8 cellular contexts compared by ENCODE assay signal in genomic region chr2:96209011-96209728, GRCh38. TPM values are rescaled to one million over a fixed set of nuclear protein-coding genes. Genes with fewer than 3 reads are reported as not detected.
DNase-seq lines count a peak whose midpoint lies in the region; ATAC-seq, FAIRE-seq and TF ChIP-seq lines count a peak whose summit lies in the region.

No MANE protein-coding gene starts in this region.

- no peak overlapping the region for H3K14ac ChIP-seq in mesenchymal stem cell (ENCODE audit: low read length in 2 of 2)

- H3K4me3 ChIP-seq in left ventricle myocardium inferior (peak overlapping the region; percentile 85), GM12878 (peak overlapping the region; percentile 94), mesenchymal stem cell (ENCODE audit: insufficient read depth in 1 of 2, low read depth in 1 of 2, low read length in 2 of 2) (peak overlapping the region; percentile 89), urinary bladder (ENCODE audit: low read depth, low read length) (peak overlapping the region; percentile 94)

- peaks cover 55% of the 10 kb centered on the region for H3K4me1 ChIP-seq in left ventricle myocardium inferior
- H3K4me1 ChIP-seq in GM12878 (ENCODE audit: control insufficient read depth, insufficient read depth, low read length) = peaks cover 27% of the 10 kb centered on the region
- H3K4me1 ChIP-seq in mesenchymal stem cell (ENCODE audit: control insufficient read depth, insufficient read depth, low read depth, low read length) = peaks cover 10% of the 10 kb centered on the region
- H3K4me1 ChIP-seq in urinary bladder (ENCODE audit: insufficient read depth) = peaks cover 5% of the 10 kb centered on the region

- SMC1A ChIA-PET in GM12878 (lab: Charles Lee; ENCODE audit: uncharacterized antibody, unreplicated experiment) = interaction anchor here (1.7 to 3.5 kb wide), 6 partner anchors 14 to 35 kb away, joined by 5 to 21 read pairs (median 12); no protein-coding TSS in a partner anchor

- no peak for TF ChIP-seq RAD21 in GM12878 (IDR thresholded peaks at IDR 0.05; ENCODE audit: insufficient read depth, low read depth, low read length)

- H4K8ac ChIP-seq in mesenchymal stem cell (ENCODE audit: low read length) = peak overlapping the region; percentile 91

- H2AFZ ChIP-seq in GM12878 (ENCODE audit: control insufficient read depth, low read depth, low read length) (peak overlapping the region; percentile 26; the same call in 1 of the 2 replicates), mesenchymal stem cell (ENCODE audit: low read depth, low read length) (no peak overlapping the region)

- H3K9ac ChIP-seq in GM12878 (ENCODE audit: control insufficient read depth, insufficient read depth, low read length) = peak overlapping the region; percentile 76
- peak overlapping the region; percentile 93 for H3K9ac ChIP-seq in mesenchymal stem cell (ENCODE audit: low read length)

- ATAC-seq in GM12878 (no peak), HG03460 (IDR thresholded peaks at IDR 0.05; ENCODE audit: unreplicated experiment) (no peak), HG03571 (IDR thresholded peaks at IDR 0.05; ENCODE audit: unreplicated experiment) (no peak)

- WGBS in GM12878 (ENCODE audit: insufficient coverage, insufficient replicate concordance, low lambda C conversion rate, missing lambda C conversion rate) = 8% methylated on average over 21 of the region's 21 CpGs
- WGBS in mesenchymal stem cell = 8% methylated on average over 16 of the region's 21 CpGs
- 7% methylated on average over 21 of the region's 21 CpGs for WGBS in urinary bladder

- H3K4me2 ChIP-seq in GM12878 (ENCODE audit: control insufficient read depth, insufficient read depth) (peak overlapping the region; percentile 70), mesenchymal stem cell (ENCODE audit: low read length, poor library complexity, severe bottlenecking) (peak overlapping the region; percentile 75)

- H3K27ac ChIP-seq in left ventricle myocardium inferior (replicated peaks) (peak overlapping the region; percentile 99), GM12878 (ENCODE audit: control insufficient read depth, insufficient read depth) (peak overlapping the region; percentile 82), mesenchymal stem cell (ENCODE audit: low read length, poor library complexity, severe bottlenecking) (no peak overlapping the region), urinary bladder (ENCODE audit: low read depth) (no peak overlapping the region)

- peak overlapping the region in 1 of 2 experiments; percentile 37 for H3K4ac ChIP-seq in mesenchymal stem cell (ENCODE audit: low read depth in 1 of 2, low read length in 2 of 2)

- no peak for FAIRE-seq in GM12878 (lab: Jason Lieb, UNC)

- H3K23ac ChIP-seq in mesenchymal stem cell (ENCODE audit: low read length in 2 of 2) = no peak overlapping the region

- H2BK5ac ChIP-seq in mesenchymal stem cell (ENCODE audit: low read depth, low read length, poor library complexity, severe bottlenecking) = peak overlapping the region; percentile 70

- no peak for TF ChIP-seq CTCF in left ventricle myocardium inferior (IDR thresholded peaks at IDR 0.05; ENCODE audit: borderline replicate concordance)
- TF ChIP-seq CTCF in GM12878 (IDR thresholded peaks at IDR 0.05 in 2 of 3, conservative IDR thresholded peaks at IDR 0.05 in 1 of 3; ENCODE audit: control insufficient read depth in 2 of 3, extremely low read depth in 1 of 3, insufficient read depth in 1 of 3, low read depth in 3 of 3, low read length in 3 of 3) = no peak

- peaks cover 58% of the 10 kb centered on the region for H3K79me2 ChIP-seq in GM12878 (ENCODE audit: control insufficient read depth, insufficient read depth, low read length)

- H4K91ac ChIP-seq in mesenchymal stem cell (ENCODE audit: low read length) = no peak overlapping the region

- in situ Hi-C loops in GM12878 (cut with MboI) = no loop called here

- TF ChIP-seq POLR2A in GM12878 (IDR thresholded peaks at IDR 0.05; ENCODE audit: low read depth, low read length) = no peak

- intact Hi-C loops in left ventricle myocardium inferior (cut with micrococcal nuclease) = no loop called here
- intact Hi-C loops in cardiac septum (cut with DNase I) = loop anchor here (2.0 kb wide), 1 partner anchor 64 kb away; the partner anchor contains the start of gene DUSP2
- intact Hi-C loops in GM12878 (cut with micrococcal nuclease; ENCODE audit: unreplicated experiment) = loop anchor here (2.0 to 5.0 kb wide), 3 partner anchors 64 to 128 kb away; partner anchors contain the start of genes DUSP2 and NCAPH

- no peaks in the 10 kb centered on the region for H3K36me3 ChIP-seq in left ventricle myocardium inferior
- H3K36me3 ChIP-seq in GM12878 (ENCODE audit: control insufficient read depth in 2 of 2, insufficient read depth in 2 of 2, low read length in 1 of 2) = peaks cover 0 to 3% of the 10 kb centered on the region in 2 experiments; a peak in 1 of 4 replicates
- H3K36me3 ChIP-seq in mesenchymal stem cell (ENCODE audit: control insufficient read depth in 1 of 2, insufficient read depth in 2 of 2, low read depth in 1 of 2, low read length in 2 of 2) = peaks cover 0 to 7% of the 10 kb centered on the region in 2 experiments
- no peaks in the 10 kb centered on the region for H3K36me3 ChIP-seq in urinary bladder (ENCODE audit: insufficient read depth)

- H2BK120ac ChIP-seq in mesenchymal stem cell (ENCODE audit: low read depth, low read length) = no peak overlapping the region

- CTCF ChIA-PET in GM12878 (lab: Yijun Ruan, JAX) = interaction anchor here (0.7 to 4.2 kb wide), 14 partner anchors 10 to 216 kb away, joined by 3 to 26 read pairs (median 4); no protein-coding TSS in a partner anchor

- peak overlapping the region; percentile 10 for H2AK5ac ChIP-seq in mesenchymal stem cell (ENCODE audit: low read length, severe bottlenecking)

- TF ChIP-seq EP300 in GM12878 (IDR thresholded peaks at IDR 0.05; ENCODE audit: borderline replicate concordance in 1 of 2, control insufficient read depth in 1 of 2, low read depth in 2 of 2, low read length in 2 of 2) = no peak

- no peak overlapping the region for H2BK12ac ChIP-seq in mesenchymal stem cell (ENCODE audit: low read length in 2 of 2)

- H3K9me3 ChIP-seq in left ventricle myocardium inferior (replicated peaks) = no peaks in the 10 kb centered on the region
- H3K9me3 ChIP-seq in GM12878 (replicated peaks; ENCODE audit: control insufficient read depth, insufficient read depth, low read length) = no peaks in the 10 kb centered on the region
- no peaks in the 10 kb centered on the region for H3K9me3 ChIP-seq in mesenchymal stem cell (ENCODE audit: control insufficient read depth, low read length)

- peak overlapping the region in 1 of 2 experiments; percentile 75 for H3K18ac ChIP-seq in mesenchymal stem cell (ENCODE audit: low read depth in 1 of 2, low read length in 2 of 2)

- TSS peak; percentile 71 for BruUV-seq in GM12878 (replicated peaks; lab: Mats Ljungman, UMichigan)

- H4K20me1 ChIP-seq in GM12878 (ENCODE audit: control insufficient read depth, insufficient read depth) = peaks cover 9% of the 10 kb centered on the region

- POLR2A ChIA-PET in GM12878 (lab: Charles Lee) = interaction anchor here (0.6 to 3.8 kb wide), 17 partner anchors 8 to 69 kb away, joined by 3 to 66 read pairs (median 6); partner anchors contain the start of gene DUSP2

- RAD21 ChIA-PET in GM12878 (lab: Charles Lee; ENCODE audit: unreplicated experiment) = interaction anchor here (0.5 to 4.0 kb wide), 10 partner anchors 18 to 112 kb away, joined by 3 to 31 read pairs (median 6); no protein-coding TSS in a partner anchor

- no peak overlapping the region for H2BK15ac ChIP-seq in mesenchymal stem cell (ENCODE audit: low read depth, poor library complexity, severe bottlenecking)

- DNase-seq in left ventricle myocardium inferior = no peak
- DNase-seq in cardiac septum (ENCODE audit: low spot score) = no peak
- no peak for DNase-seq in GM12878 (ENCODE audit: low read depth, low spot score)
- no peak for DNase-seq in mesenchymal stem cell
- no peak for DNase-seq in NCI-H128 (lab: John Stamatoyannopoulos, UW; ENCODE audit: unreplicated experiment)

- H3K27me3 ChIP-seq in left ventricle myocardium inferior (ENCODE audit: low read depth) (no peaks in the 10 kb centered on the region), GM12878 (replicated peaks in 1 of 2; ENCODE audit: control insufficient read depth in 2 of 2, insufficient read depth in 2 of 2, low read length in 1 of 2) (no peaks in the 10 kb centered on the region), mesenchymal stem cell (ENCODE audit: control insufficient read depth in 1 of 2, insufficient read depth in 1 of 2, low read length in 2 of 2) (no peaks in the 10 kb centered on the region)

- peaks cover 28% of the 10 kb centered on the region for H3K79me1 ChIP-seq in mesenchymal stem cell (replicated peaks; ENCODE audit: low read length, poor library complexity, severe bottlenecking)

RNA-seq across cellular contexts. Expression of gene STARD7, which starts 0.5 kb away (rescaled TPM):
- total RNA-seq in left ventricle myocardium inferior = 174 TPM
- total RNA-seq in cardiac septum = 142 TPM
- 140 and 161 TPM in 2 replicates for total RNA-seq in GM12878 (2013; cell fraction: nucleolus; rRNA removed)
- 215 and 229 TPM in 2 replicates for total RNA-seq in GM12878 (2014; rRNA removed)
- 148 and 153 TPM in 2 replicates for total RNA-seq in GM12878 (2014; rRNA removed; fragmentation: Illumina TruSeq; extraction: Trizol)
- 194 and 200 TPM in 2 replicates for total RNA-seq in GM12878 (2021)
- polyA plus RNA-seq in GM12878 (2011; ENCODE audit: low read depth) = 84.4 TPM
- 139 and 142 TPM in 2 replicates for polyA plus RNA-seq in GM12878 (2011; rRNA removed)
- 75.3 and 92.3 TPM in 2 replicates for polyA plus RNA-seq in GM12878 (2011; cell fraction: cytosol; rRNA removed)
- polyA plus RNA-seq in GM12878 (2011; cell fraction: nucleus; rRNA removed) = 89.9 and 96.0 TPM in 2 replicates
- 81.5 and 83.0 TPM in 2 replicates for polyA plus RNA-seq in GM12878 (2012)
- 154 and 182 TPM in 2 replicates for polyA plus RNA-seq in GM12878 (2014; fragmentation: Illumina TruSeq; extraction: Trizol)
- 100 to 1,000 TPM in 1 of 2 experiments, 10 to 100 TPM in 1; 85.4 to 114 TPM for polyA plus RNA-seq in GM12878 (2014; fragmentation: Nextera tagmentation; extraction: Ambion mirVana)
- polyA plus RNA-seq in GM12878 (2014; rRNA removed) = 120 and 123 TPM in 2 replicates
- polyA plus RNA-seq in GM12878 (2016; fragmentation: Nextera tagmentation; extraction: Ambion mirVana) = 100 to 1,000 TPM; 225 to 237 TPM
- 88.6 and 126 TPM in 2 replicates for polyA minus RNA-seq in GM12878 (2011; rRNA and poly(A)+ RNA removed)
- polyA minus RNA-seq in GM12878 (2011; cell fraction: cytosol; rRNA and poly(A)+ RNA removed) = 52.3 and 75.1 TPM in 2 replicates
- 65.0 and 122 TPM in 2 replicates for polyA minus RNA-seq in GM12878 (2011; cell fraction: nucleus; rRNA and poly(A)+ RNA removed)
- polyA plus RNA-seq in mesenchymal stem cell (2013, experiment 1 of 2) = 43.7 TPM
- polyA plus RNA-seq in mesenchymal stem cell (2013, experiment 2 of 2) = 44.3 TPM
- total RNA-seq in urinary bladder = 80.7 TPM
- 49.4 TPM for polyA plus RNA-seq in urinary bladder

RNA-seq across cellular contexts. Expression of gene TMEM127, which starts 56.6 kb away (rescaled TPM):
- 85.7 TPM for total RNA-seq in left ventricle myocardium inferior
- 92.7 TPM for total RNA-seq in cardiac septum
- total RNA-seq in GM12878 (2013; cell fraction: nucleolus; rRNA removed) = 22.9 and 23.0 TPM in 2 replicates
- total RNA-seq in GM12878 (2014; rRNA removed) = 11.2 and 15.3 TPM in 2 replicates
- 8.2 and 8.9 TPM in 2 replicates for total RNA-seq in GM12878 (2014; rRNA removed; fragmentation: Illumina TruSeq; extraction: Trizol)
- 25.6 and 27.2 TPM in 2 replicates for total RNA-seq in GM12878 (2021)
- polyA plus RNA-seq in GM12878 (2011; ENCODE audit: low read depth) = 6.9 TPM
- 11.6 and 24.9 TPM in 2 replicates for polyA plus RNA-seq in GM12878 (2011; rRNA removed)
- polyA plus RNA-seq in GM12878 (2011; cell fraction: cytosol; rRNA removed) = 23.0 and 24.2 TPM in 2 replicates
- 19.2 and 23.7 TPM in 2 replicates for polyA plus RNA-seq in GM12878 (2011; cell fraction: nucleus; rRNA removed)
- polyA plus RNA-seq in GM12878 (2012) = 15.0 and 15.6 TPM in 2 replicates
- polyA plus RNA-seq in GM12878 (2014; fragmentation: Illumina TruSeq; extraction: Trizol) = 10.5 and 19.9 TPM in 2 replicates
- 1 to 10 TPM; 2.6 to 3.0 TPM for polyA plus RNA-seq in GM12878 (2014; fragmentation: Nextera tagmentation; extraction: Ambion mirVana)
- 18.4 and 22.3 TPM in 2 replicates for polyA plus RNA-seq in GM12878 (2014; rRNA removed)
- polyA plus RNA-seq in GM12878 (2016; fragmentation: Nextera tagmentation; extraction: Ambion mirVana) = 10 to 100 TPM; 17.0 to 18.4 TPM
- polyA minus RNA-seq in GM12878 (2011; rRNA and poly(A)+ RNA removed) = 32.5 and 35.8 TPM in 2 replicates
- polyA minus RNA-seq in GM12878 (2011; cell fraction: cytosol; rRNA and poly(A)+ RNA removed) = 7.8 and 11.4 TPM in 2 replicates
- 8.0 and 13.6 TPM in 2 replicates for polyA minus RNA-seq in GM12878 (2011; cell fraction: nucleus; rRNA and poly(A)+ RNA removed)
- polyA plus RNA-seq in mesenchymal stem cell (2013, experiment 1 of 2) = 56.4 TPM
- polyA plus RNA-seq in mesenchymal stem cell (2013, experiment 2 of 2) = 55.0 TPM
- 13.4 TPM for total RNA-seq in urinary bladder
- polyA plus RNA-seq in urinary bladder = 47.6 TPM

RNA-seq across cellular contexts. Expression of gene CIAO1, which starts 56.9 kb away (rescaled TPM):
- total RNA-seq in left ventricle myocardium inferior (68.6 TPM), cardiac septum (56.1 TPM), GM12878 (2014; rRNA removed) (74.7 and 89.4 TPM in 2 replicates), GM12878 (2014; rRNA removed; fragmentation: Illumina TruSeq; extraction: Trizol) (48.0 and 49.7 TPM in 2 replicates), GM12878 (2021) (51.1 and 57.5 TPM in 2 replicates), urinary bladder (52.4 TPM)
- 40.1 and 42.8 TPM in 2 replicates for total RNA-seq in GM12878 (2013; cell fraction: nucleolus; rRNA removed)
- polyA plus RNA-seq in GM12878 (2011; ENCODE audit: low read depth) = 23.7 TPM
- polyA plus RNA-seq in GM12878 (2011; rRNA removed) (61.3 and 75.4 TPM in 2 replicates), GM12878 (2014; fragmentation: Illumina TruSeq; extraction: Trizol) (50.2 and 55.8 TPM in 2 replicates), GM12878 (2014; fragmentation: Nextera tagmentation; extraction: Ambion mirVana) (10 to 100 TPM in 1 of 2 experiments, 1 to 10 TPM in 1; 8.3 to 15.6 TPM), GM12878 (2014; rRNA removed) (89.3 and 92.5 TPM in 2 replicates), GM12878 (2016; fragmentation: Nextera tagmentation; extraction: Ambion mirVana) (10 to 100 TPM; 69.4 to 73.1 TPM), urinary bladder (60.3 TPM)
- polyA plus RNA-seq in GM12878 (2011; cell fraction: cytosol; rRNA removed) = 115 and 126 TPM in 2 replicates
- 66.5 and 69.5 TPM in 2 replicates for polyA plus RNA-seq in GM12878 (2011; cell fraction: nucleus; rRNA removed)
- polyA plus RNA-seq in GM12878 (2012) = 38.2 and 43.6 TPM in 2 replicates
- polyA minus RNA-seq in GM12878 (2011; rRNA and poly(A)+ RNA removed) = 73.0 and 101 TPM in 2 replicates
- 26.6 and 27.0 TPM in 2 replicates for polyA minus RNA-seq in GM12878 (2011; cell fraction: cytosol; rRNA and poly(A)+ RNA removed)
- polyA minus RNA-seq in GM12878 (2011; cell fraction: nucleus; rRNA and poly(A)+ RNA removed) = 19.2 and 32.0 TPM in 2 replicates
- 33.6 TPM for polyA plus RNA-seq in mesenchymal stem cell (2013, experiment 1 of 2)
- polyA plus RNA-seq in mesenchymal stem cell (2013, experiment 2 of 2) = 32.9 TPM

Comparison
In these comparisons a context has a peak if more than half of its experiments do, and no peak if none do; other contexts are left out.
1. H3K27ac ChIP-seq: peak in left ventricle myocardium inferior (single experiment) and GM12878 (single experiment); none in mesenchymal stem cell (single experiment) and urinary bladder (single experiment).
2. Peak in every context shown above with its lines, with median percentiles within 50 percentile points of each other: H3K4me3 ChIP-seq.